1 cellular context compared by ENCODE assay signal in genomic region chr12:51048601-51049369, GRCh38.
TF ChIP-seq lines count a peak whose summit lies in the region.

No MANE protein-coding gene starts in this region.

TF ChIP-seq in GM23338, 12 proteins besides CTCF, POLR2A, EP300 and RAD21 (continued from another document):
- TF ChIP-seq ZNF462 (CRISPR knock-in tag; IDR thresholded peaks at IDR 0.05) (no peak), STAT1 (IDR thresholded peaks at IDR 0.05; ENCODE audit: unreplicated experiment) (no peak), POLR2AphosphoS5 (IDR thresholded peaks at IDR 0.05; ENCODE audit: low read depth) (no peak), NANOG (IDR thresholded peaks at IDR 0.05; ENCODE audit: borderline replicate concordance) (no peak), CREB1 (CRISPR knock-in tag; IDR thresholded peaks at IDR 0.05; ENCODE audit: low read depth) (no peak), EZH2 (IDR thresholded peaks at IDR 0.05; ENCODE audit: low read depth, unreplicated experiment) (no peak), EZH2phosphoT487 (IDR thresholded peaks at IDR 0.05; ENCODE audit: unreplicated experiment) (no peak), ETS1 (IDR thresholded peaks at IDR 0.05) (no peak), ZNF331 (CRISPR knock-in tag; IDR thresholded peaks at IDR 0.05; ENCODE audit: low read depth) (no peak), ZNF114 (CRISPR knock-in tag; IDR thresholded peaks at IDR 0.05) (no peak)
